Comparison of ENCODE assay signal across 16 cellular contexts in genomic region chr9:106479679-106480078, GRCh38.
DNase-seq lines count a peak whose midpoint lies in the region; ATAC-seq, FAIRE-seq and TF ChIP-seq lines count a peak whose summit lies in the region.
"Had no signal": no experiment of that assay in that cellular context is flagged by ENCODE, and none has a peak within 500 bp of the region (broad histone marks: within the 10 kb centered on the region; RNA-seq: fewer than 3 reads in every experiment).

No MANE protein-coding gene starts in this region.

- BruUV-seq in HepG2 (replicated peaks; lab: Mats Ljungman, UMichigan) = no TSS peak

- H3K36me3 ChIP-seq in liver (ENCODE audit: control insufficient read depth in 4 of 4, insufficient read depth in 3 of 4, low read depth in 1 of 4, low read length in 3 of 4) = no peaks in the 10 kb centered on the region
- H3K36me3 ChIP-seq in HepG2 (replicated peaks in 1 of 2; ENCODE audit: control insufficient read depth in 1 of 2, insufficient read depth in 2 of 2, low read length in 2 of 2) = no peaks in the 10 kb centered on the region
- no peaks in the 10 kb centered on the region for H3K36me3 ChIP-seq in left ventricle myocardium inferior
- H3K36me3 ChIP-seq: esophagus squamous epithelium had no signal

- no peak overlapping the region for H3K4me2 ChIP-seq in HepG2 (ENCODE audit: low read depth, low read length)

- no peak overlapping the region for H2AFZ ChIP-seq in HepG2 (ENCODE audit: low read length)

- TF ChIP-seq CTCF in liver (IDR thresholded peaks at IDR 0.05; ENCODE audit: low read depth, low read length, missing input control) (no peak), HepG2 (CRISPR knock-in tag; IDR thresholded peaks at IDR 0.05) (no peak), left ventricle myocardium inferior (IDR thresholded peaks at IDR 0.05; ENCODE audit: borderline replicate concordance) (no peak)

- CTCF ChIA-PET in HepG2 (lab: Yijun Ruan, JAX; ENCODE audit: low intra/inter-chr PET ratio, low total read pairs) = no interaction called here

- intact Hi-C loops in HepG2 (cut with micrococcal nuclease; ENCODE audit: unreplicated experiment) = no loop called here
- intact Hi-C loops in left ventricle myocardium inferior (cut with micrococcal nuclease) = no loop called here

- no peak for TF ChIP-seq EP300 in HepG2 (IDR thresholded peaks at IDR 0.05; ENCODE audit: low read depth in 2 of 2, low read length in 2 of 2)
- no peak for TF ChIP-seq EP300 in HepG2 (CRISPR knock-in tag; IDR thresholded peaks at IDR 0.05; ENCODE audit: borderline replicate concordance)

- POLR2A ChIA-PET in HepG2 (lab: Yijun Ruan, JAX) = no interaction called here

- WGBS in liver = 25% methylated on average over 5 of the region's 5 CpGs
- WGBS in HepG2 (ENCODE audit: low lambda C conversion rate) = 37% methylated on average over 5 of the region's 5 CpGs

- H3K4me1 ChIP-seq in liver (ENCODE audit: control insufficient read depth in 4 of 4, insufficient read depth in 4 of 4, low read length in 3 of 4) (peaks cover 0 to 18% (median 14%) of the 10 kb centered on the region in 4 donors), HepG2 (ENCODE audit: insufficient read depth, low read length) (no peaks in the 10 kb centered on the region), left ventricle myocardium inferior (peaks cover 54% of the 10 kb centered on the region)

- TF ChIP-seq RAD21 in liver (IDR thresholded peaks at IDR 0.05) (peak in 1 of 2 donors; percentile 11), HepG2 (CRISPR knock-in tag; IDR thresholded peaks at IDR 0.05) (no peak)

- H3K9ac ChIP-seq in liver (ENCODE audit: low read depth in 1 of 2, low read length in 2 of 2) (no peak overlapping the region), HepG2 (ENCODE audit: insufficient read depth, low read depth, low read length) (no peak overlapping the region)

- H3K9me3 ChIP-seq in liver (ENCODE audit: control insufficient read depth in 4 of 4, low read length in 3 of 4) = no peaks in the 10 kb centered on the region
- no peaks in the 10 kb centered on the region for H3K9me3 ChIP-seq in HepG2 (ENCODE audit: low read length)
- peaks cover 5% of the 10 kb centered on the region for H3K9me3 ChIP-seq in left ventricle myocardium inferior (replicated peaks)
- H3K9me3 ChIP-seq: esophagus squamous epithelium had no signal

- H3K27me3 ChIP-seq in liver (ENCODE audit: control insufficient read depth in 4 of 4, insufficient read depth in 4 of 4, low read length in 3 of 4) (no peaks in the 10 kb centered on the region), HepG2 (ENCODE audit: control insufficient read depth in 1 of 2, insufficient read depth in 2 of 2, low read length in 2 of 2) (no peaks in the 10 kb centered on the region), left ventricle myocardium inferior (ENCODE audit: low read depth) (no peaks in the 10 kb centered on the region)
- H3K27me3 ChIP-seq: esophagus squamous epithelium had no signal

- H3K27ac ChIP-seq in liver (ENCODE audit: low read depth in 1 of 2, low read length in 2 of 2) (no peak overlapping the region), HepG2 (ENCODE audit: extremely low read length, insufficient read depth, low read length) (no peak overlapping the region), left ventricle myocardium inferior (replicated peaks) (no peak overlapping the region)
- H3K27ac ChIP-seq: C4-2B, esophagus squamous epithelium had no signal

- DNase-seq in HepG2 (ENCODE audit: low spot score) (no peak), astrocyte of the hippocampus (ENCODE audit: low read depth, low spot score) (peak; percentile 13), islet precursor cell (peak; percentile 85), left ventricle myocardium inferior (no peak), inferior parietal cortex (ENCODE audit: extremely low spot score) (no peak)
- DNase-seq: esophagus squamous epithelium; GOT3; kidney glomerular epithelial cell; NCI-H187 treated with DMSO at 0.1 percent for 48 hours; NCI-H345; stimulated activated CD4-positive, alpha-beta T cell treated with anti-CD3 and anti-CD28 coated beads, Interleukin-12 subunit alpha, Interleukin-12 subunit beta, amount 100 ng/mL, for 4 hours; T-helper 2 cell had no signal

- in situ Hi-C loops in HepG2 (cut with HindIII; ENCODE audit: extremely low pct_ligation_motif_present, low pct_unique_long_range_greater_than_20kb) = no loop called here

- ATAC-seq in HepG2 (no peak), GM18520 (IDR thresholded peaks at IDR 0.05; ENCODE audit: unreplicated experiment) (no peak), GM21526 (IDR thresholded peaks at IDR 0.05; ENCODE audit: low FRiP score, unreplicated experiment) (no peak)

- no peaks in the 10 kb centered on the region for H3K79me2 ChIP-seq in HepG2 (ENCODE audit: insufficient read depth, low read length)

- FAIRE-seq in HepG2 (lab: Jason Lieb, UNC) = no peak

- H3K4me3 ChIP-seq in liver (ENCODE audit: low read depth in 1 of 3, low read length in 3 of 3) (no peak overlapping the region), HepG2 (replicated peaks in 1 of 3; ENCODE audit: insufficient read depth in 1 of 3, low read depth in 2 of 3, low read length in 3 of 3) (no peak overlapping the region), left ventricle myocardium inferior (no peak overlapping the region)
- H3K4me3 ChIP-seq: esophagus squamous epithelium had no signal

- no peak for TF ChIP-seq POLR2A in HepG2 (IDR thresholded peaks at IDR 0.05; ENCODE audit: insufficient read depth in 1 of 2, low read depth in 2 of 2, low read length in 2 of 2)

- H4K20me1 ChIP-seq in HepG2 (ENCODE audit: insufficient read depth, low read length) = no peaks in the 10 kb centered on the region

TF ChIP-seq in liver, 16 proteins besides CTCF, POLR2A, EP300 and RAD21:
- TF ChIP-seq RXRA (IDR thresholded peaks at IDR 0.05) (peak in 1 of 2 donors; percentile 26), MAX (IDR thresholded peaks at IDR 0.05) (no peak), SP1 (IDR thresholded peaks at IDR 0.05) (peak; percentile 13), GABPA (IDR thresholded peaks at IDR 0.05 in 1 of 2, conservative IDR thresholded peaks at IDR 0.05 in 1 of 2) (no peak), HNF4A (conservative IDR thresholded peaks at IDR 0.05) (peak; percentile 34 to 58)

TF ChIP-seq in HepG2, 621 proteins besides CTCF, POLR2A, EP300 and RAD21:
- no peak for TF ChIP-seq SMYD3 (CRISPR knock-in tag; IDR thresholded peaks at IDR 0.05)
- no peak for TF ChIP-seq HOXA9 (CRISPR knock-in tag; IDR thresholded peaks at IDR 0.05; ENCODE audit: borderline replicate concordance)
- no peak for TF ChIP-seq SRF (IDR thresholded peaks at IDR 0.05; ENCODE audit: low read depth, low read length)
- no peak for TF ChIP-seq PRMT3 (CRISPR knock-in tag; IDR thresholded peaks at IDR 0.05; ENCODE audit: borderline replicate concordance, low read depth)
TF ChIP-seq in HepG2: peak in this region for 0.

Comparison
In these comparisons a context has a peak if more than half of its experiments do, and no peak if none do; other contexts are left out.
1. DNase-seq: peak in astrocyte of the hippocampus (single experiment) and islet precursor cell (single experiment); none in HepG2 (single experiment), left ventricle myocardium inferior (single experiment) and inferior parietal cortex (single experiment).